Comparison of ENCODE assay signal across 17 cellular contexts in genomic region chr5:143062379-143062778, GRCh38.
"Had no signal": no experiment of that assay in that cellular context is flagged by ENCODE, and none has a peak within 500 bp of the region (broad histone marks: within the 10 kb centered on the region; RNA-seq: fewer than 3 reads in every experiment).

No MANE protein-coding gene starts in this region.

- ATAC-seq: natural killer cell treated with Interleukin-12 subunit alpha and Interleukin-12 subunit beta and Interleukin-15 and Interleukin-18, amount 100 ng/mL, for 72 hours; stimulated activated naive CD8-positive, alpha-beta T cell treated with anti-CD3 and anti-CD28 coated beads, Interleukin-15, Interleukin-2, amounts not matched to agents 100 U/mL and 50 U/mL, for 24 hours; T-cell had no signal

- H3K4me3 ChIP-seq: ascending aorta, cardiac muscle cell, left lung, prostate gland, suprapubic skin had no signal

- H3K4me1 ChIP-seq: prostate gland had no signal

- H3K9me3 ChIP-seq: ascending aorta, left lung, prostate gland, suprapubic skin had no signal

- H3K36me3 ChIP-seq: prostate gland, suprapubic skin had no signal

- H3K27me3 ChIP-seq: ascending aorta, cardiac muscle cell, left lung, suprapubic skin had no signal

- H3K27ac ChIP-seq: ascending aorta had no signal

- DNase-seq: activated CD4-positive, alpha-beta T cell treated with anti-CD3 and anti-CD28 coated beads for 1 hour; activated CD4-positive, alpha-beta T cell treated with anti-CD3 and anti-CD28 coated beads, Interleukin-2, amount 50 U/mL, for 48 hours; activated gamma-delta T cell treated with Interleukin-2 at 50 U/mL for 16 hours; activated naive CD8-positive, alpha-beta T cell treated with anti-CD3 and anti-CD28 coated beads, Interleukin-2, amount 10 ng/mL, durations not matched to agents 7 days and 5 days; activated T-cell treated with anti-CD3 and anti-CD28 coated beads, Interleukin-2, amount 50 U/mL, for 48 hours; effector memory CD4-positive, alpha-beta T cell; mesenchymal stem cell; stimulated activated CD4-positive, alpha-beta T cell treated with anti-CD3 and anti-CD28 coated beads, Interleukin-12 subunit alpha, Interleukin-12 subunit beta, amount 100 ng/mL, for 4 hours; stimulated activated naive CD8-positive, alpha-beta T cell treated with anti-CD3 and anti-CD28 coated beads, Interleukin-15, Interleukin-2, amounts not matched to agents 100 U/mL and 50 U/mL, for 24 hours; T-cell; T1000 had no signal
